Comparison of ENCODE assay signal across 8 cellular contexts in the genomic region with DNA sequence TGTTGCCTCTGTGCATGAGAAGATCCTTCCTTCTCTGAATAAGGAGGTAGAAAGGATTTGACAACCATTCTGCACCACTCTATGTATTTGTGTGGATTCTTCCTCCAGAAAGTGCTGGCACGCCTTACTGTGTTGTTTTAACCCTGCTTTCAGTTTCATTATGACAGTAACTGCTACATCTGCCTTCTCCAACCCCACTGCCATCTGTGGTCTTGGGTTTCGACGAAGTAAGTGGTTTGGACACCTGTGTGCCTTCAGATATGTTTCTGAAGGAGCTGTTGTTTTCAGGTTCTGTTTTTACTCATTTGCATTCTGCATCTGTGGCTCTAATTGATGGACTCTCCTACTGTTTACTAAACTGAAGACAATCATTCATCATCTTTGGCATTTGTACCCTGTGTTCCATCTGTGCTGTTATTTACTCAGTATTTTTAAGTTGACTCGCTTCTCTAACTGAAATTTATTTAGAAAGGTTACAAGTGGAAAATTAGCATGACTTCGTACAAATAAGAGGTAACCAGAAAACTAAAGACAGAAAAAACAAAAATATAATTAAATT. TPM values are rescaled to one million over a fixed set of nuclear protein-coding genes. Genes with fewer than 3 reads are reported as not detected.
DNase-seq lines count a peak whose midpoint lies in the region; ATAC-seq and TF ChIP-seq lines count a peak whose summit lies in the region.

No MANE protein-coding gene starts in this region.

- no peaks in the 10 kb centered on the region for H3K9me3 Mint-ChIP-seq in CD4-positive, alpha-beta T cell

- peaks cover 3 to 11% (median 9%) of the 10 kb centered on the region in 4 donors for H3K4me1 ChIP-seq in upper lobe of left lung

- no peaks in the 10 kb centered on the region for H3K36me3 Mint-ChIP-seq in CD4-positive, alpha-beta T cell (ENCODE audit: low read depth)

- TF ChIP-seq CTCF in CD4-positive, alpha-beta T cell (IDR thresholded peaks at IDR 0.05) = no peak
- TF ChIP-seq CTCF in upper lobe of left lung (IDR thresholded peaks at IDR 0.05) = no peak

- no peak for TF ChIP-seq POLR2A in upper lobe of left lung (IDR thresholded peaks at IDR 0.05)

- H3K36me3 ChIP-seq in upper lobe of left lung = no peaks in the 10 kb centered on the region

- no peak for TF ChIP-seq EP300 in upper lobe of left lung (IDR thresholded peaks at IDR 0.05)

- peak in 9 of 10 experiments; percentile 7 to 48 (median 30) for DNase-seq in CD4-positive, alpha-beta T cell
- DNase-seq in GM19240 (ENCODE audit: insufficient read length, low spot score) (peak; percentile 67), RPMI8226 (peak; percentile 92), DMS53 (lab: John Stamatoyannopoulos, UW) (no peak), upper lobe of left lung (no peak), NCI-H2196 treated with DMSO at 0.1 percent for 48 hours (lab: John Stamatoyannopoulos, UW; ENCODE audit: unreplicated experiment) (no peak)
- peak; percentile 16 for DNase-seq in effector CD4-positive, alpha-beta T cell

- peak overlapping the region; percentile 78 for H3K27ac Mint-ChIP-seq in CD4-positive, alpha-beta T cell

- H3K27me3 Mint-ChIP-seq in CD4-positive, alpha-beta T cell = no peaks in the 10 kb centered on the region

- 44 to 64% methylated on average over 5 of the region's 5 CpGs for WGBS in upper lobe of left lung, 2 donors

- POLR2A ChIA-PET in CD4-positive, alpha-beta T cell (lab: Charles Lee) = interaction anchor here (1.1 to 2.5 kb wide), 5 partner anchors 18 to 261 kb away, joined by 5 to 14 read pairs (median 6); partner anchors contain the start of genes CEP128 and GTF2A1

- H3K4me3 ChIP-seq in upper lobe of left lung = peak overlapping the region in 1 of 4 donors; percentile 9

- peaks cover 55% of the 10 kb centered on the region for H3K4me1 Mint-ChIP-seq in CD4-positive, alpha-beta T cell (ENCODE audit: low read depth)

- H3K27ac ChIP-seq in CD4-positive, alpha-beta T cell (ENCODE audit: low read depth, low read length) = no peak overlapping the region
- H3K27ac ChIP-seq in upper lobe of left lung = peak overlapping the region in 1 of 4 donors; percentile 8

- ATAC-seq in CD4-positive, alpha-beta T cell (ENCODE audit: poor library complexity) = peak; percentile 84
- ATAC-seq in HG03196 (IDR thresholded peaks at IDR 0.05; ENCODE audit: unreplicated experiment) = peak; percentile 98
- no peak for ATAC-seq in upper lobe of left lung (ENCODE audit: low FRiP score in 2 of 2)

- peak overlapping the region; percentile 72 for H3K4me3 Mint-ChIP-seq in CD4-positive, alpha-beta T cell

- intact Hi-C loops in CD4-positive, alpha-beta T cell (cut with DNase I, micrococcal nuclease) = loop anchor here in 1 of 2 experiments (5.0 kb wide), 1 partner anchor 253 kb away; no protein-coding TSS in a partner anchor

- H3K27me3 ChIP-seq in CD4-positive, alpha-beta T cell (ENCODE audit: control insufficient read depth, insufficient read depth, low read length) = no peaks in the 10 kb centered on the region
- H3K27me3 ChIP-seq in upper lobe of left lung = peaks cover 0 to 6% (median 2%) of the 10 kb centered on the region in 4 donors

- H3K9me3 ChIP-seq in CD4-positive, alpha-beta T cell (ENCODE audit: control insufficient read depth, low read length) = no peaks in the 10 kb centered on the region
- no peaks in the 10 kb centered on the region for H3K9me3 ChIP-seq in upper lobe of left lung

- CTCF ChIA-PET in CD4-positive, alpha-beta T cell (lab: Charles Lee) = interaction anchor here (1.3 kb wide), 2 partner anchors 19 to 28 kb away, joined by 3 to 4 read pairs; no protein-coding TSS in a partner anchor

RNA-seq across cellular contexts. Expression of gene TSHR, which starts 4.1 kb away (rescaled TPM):
- not detected for total RNA-seq in CD4-positive, alpha-beta T cell
- total RNA-seq in upper lobe of left lung = 1 to 10 TPM in 1 of 6 donors, not detected in 5; 1.4 TPM

RNA-seq across cellular contexts. Expression of gene CEP128, which starts 18.0 kb away (rescaled TPM):
- 10 to 100 TPM; 12.3 to 13.0 TPM for total RNA-seq in CD4-positive, alpha-beta T cell
- total RNA-seq in upper lobe of left lung = 10 to 100 TPM in 2 of 6 donors, 1 to 10 TPM in 4; 5.7 to 31.7 (median 7.5) TPM

Comparison
In these comparisons a context has a peak if more than half of its experiments do, and no peak if none do; other contexts are left out.
1. ATAC-seq: peak in CD4-positive, alpha-beta T cell (single experiment) and HG03196 (single experiment); none in upper lobe of left lung (0 of 2).
2. DNase-seq: peak in CD4-positive, alpha-beta T cell (9 of 10), GM19240 (single experiment), RPMI8226 (single experiment) and effector CD4-positive, alpha-beta T cell (single experiment); none in DMS53 (single experiment), upper lobe of left lung (0 of 2) and NCI-H2196 treated with DMSO at 0.1 percent for 48 hours (single experiment).